In the genomic region with DNA sequence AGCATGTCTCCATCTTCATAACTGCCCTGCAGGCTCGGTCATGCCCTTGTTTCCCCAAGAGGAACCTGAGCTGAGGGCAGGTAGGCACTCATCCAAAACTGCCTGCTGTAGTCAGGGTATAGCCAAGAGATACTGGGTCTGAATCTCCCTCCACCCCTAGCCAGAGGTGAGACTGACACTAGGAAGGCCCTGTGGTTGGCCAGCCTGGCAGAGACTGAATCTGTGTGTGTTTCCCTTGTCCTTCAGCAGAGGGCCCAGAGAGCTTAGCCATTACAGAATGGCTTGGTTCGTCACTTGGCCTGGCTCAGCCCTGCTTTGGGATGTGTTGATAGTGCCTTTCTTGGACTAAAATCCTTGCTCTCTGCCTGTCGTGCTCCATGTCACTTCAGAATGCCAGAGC, we compare ENCODE assay signal across 1 cellular context.
TF ChIP-seq lines count a peak whose summit lies in the region.

No MANE protein-coding gene starts in this region.

TF ChIP-seq in GM23338, 12 proteins besides CTCF, POLR2A, EP300 and RAD21 (continued from another document):
- TF ChIP-seq, protein P1, sequence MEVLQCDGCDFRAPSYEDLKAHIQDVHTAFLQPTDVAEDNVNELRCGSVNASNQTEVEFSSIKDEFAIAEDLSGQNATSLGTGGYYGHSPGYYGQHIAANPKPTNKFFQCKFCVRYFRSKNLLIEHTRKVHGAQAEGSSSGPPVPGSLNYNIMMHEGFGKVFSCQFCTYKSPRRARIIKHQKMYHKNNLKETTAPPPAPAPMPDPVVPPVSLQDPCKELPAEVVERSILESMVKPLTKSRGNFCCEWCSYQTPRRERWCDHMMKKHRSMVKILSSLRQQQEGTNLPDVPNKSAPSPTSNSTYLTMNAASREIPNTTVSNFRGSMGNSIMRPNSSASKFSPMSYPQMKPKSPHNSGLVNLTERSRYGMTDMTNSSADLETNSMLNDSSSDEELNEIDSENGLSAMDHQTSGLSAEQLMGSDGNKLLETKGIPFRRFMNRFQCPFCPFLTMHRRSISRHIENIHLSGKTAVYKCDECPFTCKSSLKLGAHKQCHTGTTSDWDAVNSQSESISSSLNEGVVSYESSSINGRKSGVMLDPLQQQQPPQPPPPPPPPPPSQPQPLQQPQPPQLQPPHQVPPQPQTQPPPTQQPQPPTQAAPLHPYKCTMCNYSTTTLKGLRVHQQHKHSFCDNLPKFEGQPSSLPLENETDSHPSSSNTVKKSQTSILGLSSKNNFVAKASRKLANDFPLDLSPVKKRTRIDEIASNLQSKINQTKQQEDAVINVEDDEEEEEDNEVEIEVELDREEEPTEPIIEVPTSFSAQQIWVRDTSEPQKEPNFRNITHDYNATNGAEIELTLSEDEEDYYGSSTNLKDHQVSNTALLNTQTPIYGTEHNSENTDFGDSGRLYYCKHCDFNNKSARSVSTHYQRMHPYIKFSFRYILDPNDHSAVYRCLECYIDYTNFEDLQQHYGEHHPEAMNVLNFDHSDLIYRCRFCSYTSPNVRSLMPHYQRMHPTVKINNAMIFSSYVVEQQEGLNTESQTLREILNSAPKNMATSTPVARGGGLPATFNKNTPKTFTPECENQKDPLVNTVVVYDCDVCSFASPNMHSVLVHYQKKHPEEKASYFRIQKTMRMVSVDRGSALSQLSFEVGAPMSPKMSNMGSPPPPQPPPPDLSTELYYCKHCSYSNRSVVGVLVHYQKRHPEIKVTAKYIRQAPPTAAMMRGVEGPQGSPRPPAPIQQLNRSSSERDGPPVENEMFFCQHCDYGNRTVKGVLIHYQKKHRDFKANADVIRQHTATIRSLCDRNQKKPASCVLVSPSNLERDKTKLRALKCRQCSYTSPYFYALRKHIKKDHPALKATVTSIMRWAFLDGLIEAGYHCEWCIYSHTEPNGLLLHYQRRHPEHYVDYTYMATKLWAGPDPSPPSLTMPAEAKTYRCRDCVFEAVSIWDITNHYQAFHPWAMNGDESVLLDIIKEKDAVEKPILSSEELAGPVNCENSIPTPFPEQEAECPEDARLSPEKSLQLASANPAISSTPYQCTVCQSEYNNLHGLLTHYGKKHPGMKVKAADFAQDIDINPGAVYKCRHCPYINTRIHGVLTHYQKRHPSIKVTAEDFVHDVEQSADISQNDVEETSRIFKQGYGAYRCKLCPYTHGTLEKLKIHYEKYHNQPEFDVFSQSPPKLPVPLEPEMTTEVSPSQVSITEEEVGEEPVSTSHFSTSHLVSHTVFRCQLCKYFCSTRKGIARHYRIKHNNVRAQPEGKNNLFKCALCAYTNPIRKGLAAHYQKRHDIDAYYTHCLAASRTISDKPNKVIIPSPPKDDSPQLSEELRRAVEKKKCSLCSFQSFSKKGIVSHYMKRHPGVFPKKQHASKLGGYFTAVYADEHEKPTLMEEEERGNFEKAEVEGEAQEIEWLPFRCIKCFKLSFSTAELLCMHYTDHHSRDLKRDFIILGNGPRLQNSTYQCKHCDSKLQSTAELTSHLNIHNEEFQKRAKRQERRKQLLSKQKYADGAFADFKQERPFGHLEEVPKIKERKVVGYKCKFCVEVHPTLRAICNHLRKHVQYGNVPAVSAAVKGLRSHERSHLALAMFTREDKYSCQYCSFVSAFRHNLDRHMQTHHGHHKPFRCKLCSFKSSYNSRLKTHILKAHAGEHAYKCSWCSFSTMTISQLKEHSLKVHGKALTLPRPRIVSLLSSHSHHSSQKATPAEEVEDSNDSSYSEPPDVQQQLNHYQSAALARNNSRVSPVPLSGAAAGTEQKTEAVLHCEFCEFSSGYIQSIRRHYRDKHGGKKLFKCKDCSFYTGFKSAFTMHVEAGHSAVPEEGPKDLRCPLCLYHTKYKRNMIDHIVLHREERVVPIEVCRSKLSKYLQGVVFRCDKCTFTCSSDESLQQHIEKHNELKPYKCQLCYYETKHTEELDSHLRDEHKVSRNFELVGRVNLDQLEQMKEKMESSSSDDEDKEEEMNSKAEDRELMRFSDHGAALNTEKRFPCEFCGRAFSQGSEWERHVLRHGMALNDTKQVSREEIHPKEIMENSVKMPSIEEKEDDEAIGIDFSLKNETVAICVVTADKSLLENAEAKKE (CRISPR knock-in tag; IDR thresholded peaks at IDR 0.05): no peak
- TF ChIP-seq STAT1 (IDR thresholded peaks at IDR 0.05; ENCODE audit: unreplicated experiment): no peak
- TF ChIP-seq ZNF114 (CRISPR knock-in tag; IDR thresholded peaks at IDR 0.05): no peak
- TF ChIP-seq POLR2AphosphoS5 (IDR thresholded peaks at IDR 0.05; ENCODE audit: low read depth): no peak
- TF ChIP-seq CREB1 (CRISPR knock-in tag; IDR thresholded peaks at IDR 0.05; ENCODE audit: low read depth): no peak
- no peak for TF ChIP-seq EZH2 (IDR thresholded peaks at IDR 0.05; ENCODE audit: low read depth, unreplicated experiment)
- TF ChIP-seq, protein P2, sequence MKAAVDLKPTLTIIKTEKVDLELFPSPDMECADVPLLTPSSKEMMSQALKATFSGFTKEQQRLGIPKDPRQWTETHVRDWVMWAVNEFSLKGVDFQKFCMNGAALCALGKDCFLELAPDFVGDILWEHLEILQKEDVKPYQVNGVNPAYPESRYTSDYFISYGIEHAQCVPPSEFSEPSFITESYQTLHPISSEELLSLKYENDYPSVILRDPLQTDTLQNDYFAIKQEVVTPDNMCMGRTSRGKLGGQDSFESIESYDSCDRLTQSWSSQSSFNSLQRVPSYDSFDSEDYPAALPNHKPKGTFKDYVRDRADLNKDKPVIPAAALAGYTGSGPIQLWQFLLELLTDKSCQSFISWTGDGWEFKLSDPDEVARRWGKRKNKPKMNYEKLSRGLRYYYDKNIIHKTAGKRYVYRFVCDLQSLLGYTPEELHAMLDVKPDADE (IDR thresholded peaks at IDR 0.05): no peak
- no peak for TF ChIP-seq EZH2phosphoT487 (IDR thresholded peaks at IDR 0.05; ENCODE audit: unreplicated experiment)
- TF ChIP-seq, protein P3, sequence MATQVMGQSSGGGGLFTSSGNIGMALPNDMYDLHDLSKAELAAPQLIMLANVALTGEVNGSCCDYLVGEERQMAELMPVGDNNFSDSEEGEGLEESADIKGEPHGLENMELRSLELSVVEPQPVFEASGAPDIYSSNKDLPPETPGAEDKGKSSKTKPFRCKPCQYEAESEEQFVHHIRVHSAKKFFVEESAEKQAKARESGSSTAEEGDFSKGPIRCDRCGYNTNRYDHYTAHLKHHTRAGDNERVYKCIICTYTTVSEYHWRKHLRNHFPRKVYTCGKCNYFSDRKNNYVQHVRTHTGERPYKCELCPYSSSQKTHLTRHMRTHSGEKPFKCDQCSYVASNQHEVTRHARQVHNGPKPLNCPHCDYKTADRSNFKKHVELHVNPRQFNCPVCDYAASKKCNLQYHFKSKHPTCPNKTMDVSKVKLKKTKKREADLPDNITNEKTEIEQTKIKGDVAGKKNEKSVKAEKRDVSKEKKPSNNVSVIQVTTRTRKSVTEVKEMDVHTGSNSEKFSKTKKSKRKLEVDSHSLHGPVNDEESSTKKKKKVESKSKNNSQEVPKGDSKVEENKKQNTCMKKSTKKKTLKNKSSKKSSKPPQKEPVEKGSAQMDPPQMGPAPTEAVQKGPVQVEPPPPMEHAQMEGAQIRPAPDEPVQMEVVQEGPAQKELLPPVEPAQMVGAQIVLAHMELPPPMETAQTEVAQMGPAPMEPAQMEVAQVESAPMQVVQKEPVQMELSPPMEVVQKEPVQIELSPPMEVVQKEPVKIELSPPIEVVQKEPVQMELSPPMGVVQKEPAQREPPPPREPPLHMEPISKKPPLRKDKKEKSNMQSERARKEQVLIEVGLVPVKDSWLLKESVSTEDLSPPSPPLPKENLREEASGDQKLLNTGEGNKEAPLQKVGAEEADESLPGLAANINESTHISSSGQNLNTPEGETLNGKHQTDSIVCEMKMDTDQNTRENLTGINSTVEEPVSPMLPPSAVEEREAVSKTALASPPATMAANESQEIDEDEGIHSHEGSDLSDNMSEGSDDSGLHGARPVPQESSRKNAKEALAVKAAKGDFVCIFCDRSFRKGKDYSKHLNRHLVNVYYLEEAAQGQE (IDR thresholded peaks at IDR 0.05; ENCODE audit: unreplicated experiment): no peak
- no peak for TF ChIP-seq NANOG (IDR thresholded peaks at IDR 0.05; ENCODE audit: borderline replicate concordance)
